ENCODE assay signal across 1 cellular context in the genomic region with DNA sequence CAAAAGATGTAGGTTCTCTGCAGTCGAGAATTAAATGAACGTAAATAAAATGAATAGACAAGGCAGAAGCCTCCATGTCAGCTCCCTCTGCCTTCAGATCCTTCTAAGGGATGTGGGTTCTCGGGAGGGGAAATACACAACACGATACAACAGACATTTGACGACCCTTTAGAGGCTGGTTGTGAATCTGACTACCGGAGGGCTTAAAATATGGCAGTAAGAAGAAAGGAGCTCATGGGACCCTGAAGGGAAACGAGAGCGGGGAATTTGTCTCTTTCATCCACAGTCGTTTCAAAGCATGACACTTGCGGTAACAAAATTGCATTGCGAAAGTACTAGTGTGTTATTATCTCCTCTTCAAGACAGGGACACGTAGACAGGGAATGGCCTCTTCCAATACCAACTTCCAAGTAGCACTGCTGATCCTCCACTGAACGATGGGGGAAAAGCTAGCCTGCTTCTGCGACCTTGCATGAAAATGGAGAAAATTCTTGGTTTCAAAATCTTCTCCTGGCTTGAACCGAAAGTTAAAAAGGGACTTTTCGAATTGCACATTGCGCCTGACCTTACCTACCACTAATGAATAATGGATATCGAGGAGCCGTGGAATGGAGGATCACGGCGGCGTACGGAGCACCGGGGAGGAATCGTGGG.
TF ChIP-seq lines count a peak whose summit lies in the region.

No MANE protein-coding gene starts in this region.

TF ChIP-seq in HCT116, 20 proteins besides CTCF, POLR2A, EP300 and RAD21:
- TF ChIP-seq EZH2phosphoT487 (IDR thresholded peaks at IDR 0.05; ENCODE audit: borderline replicate concordance) (no peak), JUND (IDR thresholded peaks at IDR 0.05) (no peak), REST (IDR thresholded peaks at IDR 0.05; ENCODE audit: low read depth) (no peak), FOSL1 (IDR thresholded peaks at IDR 0.05; ENCODE audit: low read depth) (no peak), CBX3 (IDR thresholded peaks at IDR 0.05; ENCODE audit: low read depth) (no peak), EGR1 (IDR thresholded peaks at IDR 0.05; ENCODE audit: low read depth) (no peak), SRF (IDR thresholded peaks at IDR 0.05; ENCODE audit: low read depth) (no peak), SIN3A (IDR thresholded peaks at IDR 0.05; ENCODE audit: low read depth) (no peak), SP1 (IDR thresholded peaks at IDR 0.05; ENCODE audit: low read depth) (no peak), ZNF274 (IDR thresholded peaks at IDR 0.05; ENCODE audit: low read depth, low read length) (no peak), ZFX (IDR thresholded peaks at IDR 0.05) (no peak)
- TF ChIP-seq, protein P1, sequence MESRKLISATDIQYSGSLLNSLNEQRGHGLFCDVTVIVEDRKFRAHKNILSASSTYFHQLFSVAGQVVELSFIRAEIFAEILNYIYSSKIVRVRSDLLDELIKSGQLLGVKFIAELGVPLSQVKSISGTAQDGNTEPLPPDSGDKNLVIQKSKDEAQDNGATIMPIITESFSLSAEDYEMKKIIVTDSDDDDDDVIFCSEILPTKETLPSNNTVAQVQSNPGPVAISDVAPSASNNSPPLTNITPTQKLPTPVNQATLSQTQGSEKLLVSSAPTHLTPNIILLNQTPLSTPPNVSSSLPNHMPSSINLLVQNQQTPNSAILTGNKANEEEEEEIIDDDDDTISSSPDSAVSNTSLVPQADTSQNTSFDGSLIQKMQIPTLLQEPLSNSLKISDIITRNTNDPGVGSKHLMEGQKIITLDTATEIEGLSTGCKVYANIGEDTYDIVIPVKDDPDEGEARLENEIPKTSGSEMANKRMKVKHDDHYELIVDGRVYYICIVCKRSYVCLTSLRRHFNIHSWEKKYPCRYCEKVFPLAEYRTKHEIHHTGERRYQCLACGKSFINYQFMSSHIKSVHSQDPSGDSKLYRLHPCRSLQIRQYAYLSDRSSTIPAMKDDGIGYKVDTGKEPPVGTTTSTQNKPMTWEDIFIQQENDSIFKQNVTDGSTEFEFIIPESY (IDR thresholded peaks at IDR 0.05; ENCODE audit: extremely low read depth, insufficient replicate concordance, low read length) = no peak
